In the genomic region with DNA sequence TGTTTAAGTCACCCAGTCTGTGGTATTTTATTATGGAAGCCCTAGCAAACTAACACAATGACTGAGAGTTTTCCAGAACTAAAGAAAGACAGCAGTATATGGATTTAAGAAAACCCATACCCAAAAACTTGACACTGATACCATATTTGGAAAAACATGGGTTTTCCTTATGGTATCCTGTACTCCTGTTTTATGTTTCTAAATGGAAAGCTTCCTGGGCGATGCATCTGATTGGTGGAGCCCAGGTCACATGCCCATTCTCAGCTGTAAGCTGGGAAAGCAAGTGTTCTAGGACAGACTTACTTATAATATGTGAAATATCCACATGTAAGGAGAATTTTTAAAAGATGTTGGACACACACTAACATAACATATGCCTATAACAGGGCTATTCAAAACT, we compare ENCODE assay signal across 9 cellular contexts. TPM values are rescaled to one million over a fixed set of nuclear protein-coding genes. Genes with fewer than 3 reads are reported as not detected.
DNase-seq lines count a peak whose midpoint lies in the region; ATAC-seq, FAIRE-seq and TF ChIP-seq lines count a peak whose summit lies in the region.
"Had no signal": no experiment of that assay in that cellular context is flagged by ENCODE, and none has a peak within 500 bp of the region (broad histone marks: within the 10 kb centered on the region; RNA-seq: fewer than 3 reads in every experiment).

No MANE protein-coding gene starts in this region.

- FAIRE-seq in urothelium cell line (lab: Jason Lieb, UNC), result no peak
- FAIRE-seq: G401.6 had no signal

- TF ChIP-seq CTCF in OCI-LY3 (IDR thresholded peaks at IDR 0.05; ENCODE audit: low read depth, low read length) (no peak), fibroblast of mammary gland (conservative IDR thresholded peaks at IDR 0.05; ENCODE audit: control insufficient read depth, insufficient read depth, low read depth, low read length) (no peak), chondrocyte (IDR thresholded peaks at IDR 0.05) (no peak)

- DNase-seq in left cardiac atrium (peak; percentile 30), Right ventricle myocardium superior (no peak), fibroblast of mammary gland (ENCODE audit: low read depth) (peak; percentile 66), urothelium cell line (ENCODE audit: low spot score) (peak; percentile 67), chondrocyte (ENCODE audit: low spot score) (no peak)

- no peak for ATAC-seq in left cardiac atrium
- no peak for ATAC-seq in Right ventricle myocardium superior (ENCODE audit: poor library complexity)
- ATAC-seq in GM18519 (IDR thresholded peaks at IDR 0.05; ENCODE audit: low FRiP score, unreplicated experiment), result no peak
- no peak for ATAC-seq in HG03159 (IDR thresholded peaks at IDR 0.05; ENCODE audit: unreplicated experiment)

- no peaks in the 10 kb centered on the region for H3K9me3 Mint-ChIP-seq in chondrocyte (ENCODE audit: low read depth)

- no peaks in the 10 kb centered on the region for H3K36me3 ChIP-seq in OCI-LY3 (replicated peaks; ENCODE audit: low read depth, low read length)

- intact Hi-C loops in left cardiac atrium (cut with DNase I), result loop anchor here (5.0 to 10.0 kb wide), 5 partner anchors 53 to 338 kb away; partner anchors contain the start of genes APEX1 (in 1 of the 2), OSGEP (in 1 of the 2), PARP2 (in 1 of the 2) and TEP1 (in 1 of the 2)
- intact Hi-C loops in Right ventricle myocardium superior (cut with DNase I), result loop anchor here (10.0 kb wide), 1 partner anchor 365 kb away; the partner anchor contains the start of gene RNASE7

- H3K36me3 Mint-ChIP-seq in chondrocyte (ENCODE audit: low read depth), result no peaks in the 10 kb centered on the region

- H3K4me2 ChIP-seq in OCI-LY3 (ENCODE audit: low read length), result peak overlapping the region; percentile 93

- H3K79me2 ChIP-seq in OCI-LY3 (ENCODE audit: low read length), result no peaks in the 10 kb centered on the region

- peaks cover 16% of the 10 kb centered on the region for H3K4me1 ChIP-seq in OCI-LY3 (ENCODE audit: low read length)

- no peak overlapping the region for H3K27ac ChIP-seq in OCI-LY3 (ENCODE audit: low read length)

- H3K4me3 Mint-ChIP-seq in chondrocyte (ENCODE audit: unreplicated experiment), result no peak overlapping the region

- no peaks in the 10 kb centered on the region; the same call in 1 of the 2 replicates for H3K27me3 ChIP-seq in OCI-LY3 (ENCODE audit: low read depth, low read length)

- peak overlapping the region; percentile 99; the same call in 1 of the 2 replicates for H3K9ac ChIP-seq in OCI-LY3 (ENCODE audit: low read length)

- H3K4me3 ChIP-seq in OCI-LY3 (ENCODE audit: low read length) (peak overlapping the region; percentile 97), fibroblast of mammary gland (ENCODE audit: control insufficient read depth, low read depth, low read length) (no peak overlapping the region)

- peaks cover 19% of the 10 kb centered on the region for H3K4me1 Mint-ChIP-seq in chondrocyte (ENCODE audit: low read depth)

- H3K9me3 ChIP-seq in OCI-LY3 (ENCODE audit: insufficient read depth, low read length), result no peaks in the 10 kb centered on the region

- H2AFZ ChIP-seq in OCI-LY3 (ENCODE audit: low read depth, low read length), result peak overlapping the region; percentile 67

- no peaks in the 10 kb centered on the region for H4K20me1 ChIP-seq in OCI-LY3 (ENCODE audit: insufficient read depth, low read length)

- H3K27ac Mint-ChIP-seq in chondrocyte (ENCODE audit: unreplicated experiment), result no peak overlapping the region

- H3K27me3 Mint-ChIP-seq in chondrocyte (ENCODE audit: low read depth), result peaks cover 11% of the 10 kb centered on the region

RNA-seq across cellular contexts. Expression of gene RNASE4, which starts 4.5 kb away (rescaled TPM):
- total RNA-seq in left cardiac atrium, result 10 to 100 TPM; 15.9 to 20.8 TPM
- total RNA-seq in Right ventricle myocardium superior, result 9.4 TPM
- total RNA-seq in chondrocyte, result 23.6 to 32.1 TPM (median 28.5 TPM) in 3 replicates

RNA-seq across cellular contexts. Expression of gene ANG, which starts 8.7 kb away (rescaled TPM):
- total RNA-seq in left cardiac atrium (10 to 100 TPM in 1 of 2 donors, 1 to 10 TPM in 1; 7.1 to 13.0 TPM), Right ventricle myocardium superior (5.3 TPM), chondrocyte (7.3 to 10.2 TPM (median 9.1 TPM) in 3 replicates)

RNA-seq across cellular contexts. Expression of gene OR6S1, which starts 38.4 kb away (rescaled TPM):
- not detected for total RNA-seq in left cardiac atrium
- not detected for total RNA-seq in Right ventricle myocardium superior
- total RNA-seq in chondrocyte, result not detected in 3 replicates

Comparison
In these comparisons a context has a peak if more than half of its experiments do, and no peak if none do; other contexts are left out.
1. DNase-seq: peak in left cardiac atrium (single experiment), fibroblast of mammary gland (single experiment) and urothelium cell line (single experiment); none in Right ventricle myocardium superior (single experiment) and chondrocyte (single experiment).